Comparison of ENCODE assay signal across 10 cellular contexts in genomic region chr4:82469776-82470345, GRCh38. TPM values are rescaled to one million over a fixed set of nuclear protein-coding genes. Genes with fewer than 3 reads are reported as not detected.
DNase-seq lines count a peak whose midpoint lies in the region; ATAC-seq, FAIRE-seq and TF ChIP-seq lines count a peak whose summit lies in the region.
"Had no signal": no experiment of that assay in that cellular context is flagged by ENCODE, and none has a peak within 500 bp of the region (broad histone marks: within the 10 kb centered on the region; RNA-seq: fewer than 3 reads in every experiment).

No MANE protein-coding gene starts in this region.

- peak; percentile 59; the same call in 2 of the 3 replicates for ATAC-seq in K562
- peak; percentile 30 for ATAC-seq in left colon
- no peak for ATAC-seq in naive thymus-derived CD8-positive, alpha-beta T cell
- ATAC-seq: CD8-positive, alpha-beta T cell had no signal

- POLR2A ChIA-PET in HEK293 (lab: Yijun Ruan, JAX): no interaction called here
- POLR2A ChIA-PET in K562 (lab: Yijun Ruan, JAX): no interaction called here
- POLR2A ChIA-PET in naive thymus-derived CD8-positive, alpha-beta T cell (lab: Charles Lee): no interaction called here

- TF ChIP-seq EP300 in K562 (IDR thresholded peaks at IDR 0.05; ENCODE audit: low read length) (no peak), tibial nerve (IDR thresholded peaks at IDR 0.05) (no peak)

- no peak for FAIRE-seq in K562 (lab: Jason Lieb, UNC)

- H3K27me3 ChIP-seq in K562 (ENCODE audit: control insufficient read depth in 2 of 2, insufficient read depth in 2 of 2, low read length in 2 of 2) (no peaks in the 10 kb centered on the region), ascending aorta (no peaks in the 10 kb centered on the region), tibial nerve (no peaks in the 10 kb centered on the region)

- no peaks in the 10 kb centered on the region for H3K79me2 ChIP-seq in K562 (ENCODE audit: control insufficient read depth, insufficient read depth, low read length)

- no peak for TF ChIP-seq RAD21 in K562 (CRISPR knock-in tag; conservative IDR thresholded peaks at IDR 0.05 in 1 of 2, IDR thresholded peaks at IDR 0.05 in 1 of 2)

- intact Hi-C loops in K562 (cut with micrococcal nuclease) (loop anchor here (10.0 kb wide), 1 partner anchor 195 kb away; no protein-coding TSS in a partner anchor), left colon (cut with DNase I, micrococcal nuclease) (loop anchor here in 1 of 2 donors (10.0 kb wide), 3 partner anchors 265 to 815 kb away; partner anchors contain the start of gene COQ2), ascending aorta (cut with DNase I) (loop anchor here (10.0 kb wide), 3 partner anchors 325 to 1175 kb away; partner anchors contain the start of genes HELQ, MRPS18C and SCD5)

- CTCF ChIA-PET in HEK293 (lab: Yijun Ruan, JAX) (interaction anchor here (0.6 kb wide), 1 partner anchor 403 kb away, joined by 5 read pairs; no protein-coding TSS in a partner anchor), K562 (lab: Yijun Ruan, JAX; ENCODE audit: low intra/inter-chr PET ratio) (no interaction called here)

- TF ChIP-seq POLR2A in K562 (conservative IDR thresholded peaks at IDR 0.05): no peak
- no peak for TF ChIP-seq POLR2A in tibial nerve (IDR thresholded peaks at IDR 0.05)

- H3K4me3 Mint-ChIP-seq in naive thymus-derived CD8-positive, alpha-beta T cell: no peak overlapping the region
- H3K4me3 Mint-ChIP-seq: CD8-positive, alpha-beta T cell had no signal

- H2AFZ ChIP-seq in K562 (ENCODE audit: low read depth, low read length): no peak overlapping the region

- H3K36me3 ChIP-seq in HEK293 (ENCODE audit: control insufficient read depth in 2 of 2, insufficient read depth in 1 of 2, low read length in 2 of 2) (no peaks in the 10 kb centered on the region; a peak in 1 of 3 replicates), K562 (ENCODE audit: control insufficient read depth, insufficient read depth, low read length) (no peaks in the 10 kb centered on the region), ascending aorta (no peaks in the 10 kb centered on the region), tibial nerve (no peaks in the 10 kb centered on the region)

- H3K4me1 ChIP-seq in HEK293 (ENCODE audit: control insufficient read depth, insufficient read depth, low read length) (no peaks in the 10 kb centered on the region), K562 (replicated peaks in 1 of 2; ENCODE audit: control insufficient read depth in 2 of 2, insufficient read depth in 2 of 2, low read length in 2 of 2) (no peaks in the 10 kb centered on the region; a peak in 1 of 5 replicates), ascending aorta (no peaks in the 10 kb centered on the region), tibial nerve (peaks cover 0 to 4% (median 0%) of the 10 kb centered on the region in 4 donors)

- peaks cover 0 to 13% (median 4%) of the 10 kb centered on the region in 3 donors for H3K36me3 Mint-ChIP-seq in naive thymus-derived CD8-positive, alpha-beta T cell

- DNase-seq in A172 (ENCODE audit: low spot score) (peak; percentile 15), K562 (ENCODE audit: extremely low read depth in 1 of 4, low spot score in 3 of 4) (peak in 1 of 4 experiments; percentile 12), left colon (no peak), ascending aorta (ENCODE audit: low spot score in 2 of 2) (no peak), tibial nerve (ENCODE audit: low spot score in 2 of 2) (no peak), epidermal melanocyte (ENCODE audit: insufficient read length, low spot score) (no peak)
- no peak for DNase-seq in naive thymus-derived CD8-positive, alpha-beta T cell
- DNase-seq: NCI-H2029 had no signal

- H3K9me1 ChIP-seq in K562 (ENCODE audit: control insufficient read depth, insufficient read depth, low read length): no peaks in the 10 kb centered on the region

- TF ChIP-seq CTCF in HEK293 (tag by site-specific recombination; IDR thresholded peaks at IDR 0.05) (no peak), K562 (IDR thresholded peaks at IDR 0.05 in 2 of 3, conservative IDR thresholded peaks at IDR 0.05 in 1 of 3; ENCODE audit: insufficient read depth in 2 of 3, low read depth in 1 of 3, low read length in 3 of 3) (peak in 2 of 3 experiments; percentile 3 to 7; a peak in 2 of 6 replicates), ascending aorta (IDR thresholded peaks at IDR 0.05) (no peak), tibial nerve (IDR thresholded peaks at IDR 0.05) (no peak)

- no peak overlapping the region for H3K27ac Mint-ChIP-seq in naive thymus-derived CD8-positive, alpha-beta T cell
- H3K27ac Mint-ChIP-seq: CD8-positive, alpha-beta T cell had no signal

- H3K9me3 Mint-ChIP-seq in naive thymus-derived CD8-positive, alpha-beta T cell: no peaks in the 10 kb centered on the region
- H3K9me3 Mint-ChIP-seq: CD8-positive, alpha-beta T cell had no signal

- H3K4me3 ChIP-seq in HEK293 (ENCODE audit: low read depth, low read length) (no peak overlapping the region), K562 (no peak overlapping the region), ascending aorta (no peak overlapping the region), tibial nerve (no peak overlapping the region)

- H3K9me3 ChIP-seq in HEK293 (ENCODE audit: control insufficient read depth, insufficient read depth, low read depth, low read length) (no peaks in the 10 kb centered on the region), K562 (replicated peaks; ENCODE audit: control insufficient read depth, insufficient read depth, low read depth, low read length) (no peaks in the 10 kb centered on the region), ascending aorta (no peaks in the 10 kb centered on the region), tibial nerve (no peaks in the 10 kb centered on the region)

- H4K20me1 ChIP-seq in K562 (replicated peaks; ENCODE audit: control insufficient read depth, insufficient read depth, low read length): no peaks in the 10 kb centered on the region

- no peaks in the 10 kb centered on the region for H3K27me3 Mint-ChIP-seq in naive thymus-derived CD8-positive, alpha-beta T cell

- 39% methylated on average over 2 of the region's 2 CpGs for whole genome bisulfite sequencing in K562 (ENCODE audit: insufficient coverage, low coverage, missing lambda C conversion rate)
- WGBS in tibial nerve, 2 donors: 23 to 39% methylated on average over 2 of the region's 2 CpGs

- peaks cover 0 to 2% (median 0%) of the 10 kb centered on the region in 4 donors for H3K4me1 Mint-ChIP-seq in naive thymus-derived CD8-positive, alpha-beta T cell

- in situ Hi-C loops in K562 (cut with MboI): loop anchor here (5.0 kb wide), 1 partner anchor 267 kb away; no protein-coding TSS in a partner anchor

- no TSS peak for BruUV-seq in K562 (replicated peaks; lab: Mats Ljungman, UMichigan)

- no peak overlapping the region for H3K27ac ChIP-seq in HEK293 (ENCODE audit: extremely low read depth, low read depth, low read length)
- H3K27ac ChIP-seq in K562 (ENCODE audit: extremely low read depth, low read depth, low read length): no peak overlapping the region
- H3K27ac ChIP-seq in ascending aorta: no peak overlapping the region
- H3K27ac ChIP-seq in tibial nerve: peak overlapping the region in 1 of 4 donors; percentile 46

- no peak overlapping the region for H3K9ac ChIP-seq in K562 (ENCODE audit: insufficient read depth in 1 of 2, low read depth in 2 of 2, low read length in 2 of 2)

- no peak overlapping the region for H3K4me2 ChIP-seq in K562 (ENCODE audit: insufficient read depth, low read length)

RNA-seq across cellular contexts. Expression of gene ENOPH1, which starts 39.5 kb away (rescaled TPM):
- 70.0 and 77.5 TPM in 2 replicates for total RNA-seq in A172 (2014; rRNA removed; shearing (Covaris generic))
- 7.4 and 14.2 TPM in 2 replicates for total RNA-seq in K562 (2011; cell fraction: chromatin; rRNA removed; ENCODE audit: low replicate concordance)
- 5.5 and 6.1 TPM in 2 replicates for total RNA-seq in K562 (2011; cell fraction: nucleolus; rRNA removed)
- total RNA-seq in K562 (2011; cell fraction: nucleoplasm; rRNA removed): 7.6 and 14.4 TPM in 2 replicates
- total RNA-seq in K562 (2014; rRNA removed): 44.2 and 52.5 TPM in 2 replicates
- 70.4 and 71.4 TPM in 2 replicates for total RNA-seq in K562 (2014; rRNA removed; fragmentation: Illumina TruSeq; extraction: Trizol)
- 53.7 and 57.1 TPM in 2 replicates for total RNA-seq in K562 (2015; rRNA removed; fragmentation: Illumina TruSeq; extraction: Trizol)
- total RNA-seq in K562 (2021): 51.0 and 51.4 TPM in 2 replicates
- 21.0 and 29.8 TPM in 2 replicates for polyA plus RNA-seq in K562 (2011; rRNA removed)
- 13.2 and 15.4 TPM in 2 replicates for polyA plus RNA-seq in K562 (2011; cell fraction: cytosol; rRNA removed)
- polyA plus RNA-seq in K562 (2011; cell fraction: nucleus; rRNA removed): 6.5 and 7.1 TPM in 2 replicates
- polyA plus RNA-seq in K562 (2012): 38.2 and 48.5 TPM in 2 replicates
- polyA plus RNA-seq in K562 (2014; fragmentation: Illumina TruSeq; extraction: Trizol): 59.8 and 66.5 TPM in 2 replicates
- 10 to 100 TPM; 33.6 to 38.2 TPM for polyA plus RNA-seq in K562 (2014; fragmentation: Nextera tagmentation; extraction: Ambion mirVana)
- polyA plus RNA-seq in K562 (2014; rRNA removed): 48.9 and 58.7 TPM in 2 replicates
- 24.2 and 24.4 TPM in 2 replicates for polyA minus RNA-seq in K562 (2011; rRNA and poly(A)+ RNA removed)
- polyA minus RNA-seq in K562 (2011; cell fraction: cytosol; rRNA and poly(A)+ RNA removed): 9.9 and 10.2 TPM in 2 replicates
- 5.3 and 5.9 TPM in 2 replicates for polyA minus RNA-seq in K562 (2011; cell fraction: nucleus; rRNA and poly(A)+ RNA removed)
- total RNA-seq in left colon: 10 to 100 TPM; 15.9 to 20.8 TPM
- 5.4 TPM for total RNA-seq in ascending aorta
- 10 to 100 TPM; 26.2 to 41.3 (median 30.7) TPM for total RNA-seq in tibial nerve
- total RNA-seq in naive thymus-derived CD8-positive, alpha-beta T cell: 10 to 100 TPM; 30.6 to 31.7 TPM
- polyA plus RNA-seq in naive thymus-derived CD8-positive, alpha-beta T cell: 10 to 100 TPM; 32.6 to 45.4 (median 42.3) TPM

RNA-seq across cellular contexts. Expression of gene HNRNPDL, which starts 39.6 kb away (rescaled TPM):
- 433 and 473 TPM in 2 replicates for total RNA-seq in A172 (2014; rRNA removed; shearing (Covaris generic))
- 92.3 and 355 TPM in 2 replicates for total RNA-seq in K562 (2011; cell fraction: chromatin; rRNA removed; ENCODE audit: low replicate concordance)
- total RNA-seq in K562 (2011; cell fraction: nucleolus; rRNA removed): 64.7 and 75.9 TPM in 2 replicates
- 136 and 154 TPM in 2 replicates for total RNA-seq in K562 (2011; cell fraction: nucleoplasm; rRNA removed)
- total RNA-seq in K562 (2014; rRNA removed): 278 and 351 TPM in 2 replicates
- total RNA-seq in K562 (2014; rRNA removed; fragmentation: Illumina TruSeq; extraction: Trizol): 389 and 475 TPM in 2 replicates
- 472 and 503 TPM in 2 replicates for total RNA-seq in K562 (2015; rRNA removed; fragmentation: Illumina TruSeq; extraction: Trizol)
- 296 and 315 TPM in 2 replicates for total RNA-seq in K562 (2021)
- polyA plus RNA-seq in K562 (2011; rRNA removed): 185 and 257 TPM in 2 replicates
- polyA plus RNA-seq in K562 (2011; cell fraction: cytosol; rRNA removed): 53.9 and 124 TPM in 2 replicates
- polyA plus RNA-seq in K562 (2011; cell fraction: nucleus; rRNA removed): 287 and 487 TPM in 2 replicates
- polyA plus RNA-seq in K562 (2012): 144 and 421 TPM in 2 replicates
- polyA plus RNA-seq in K562 (2014; fragmentation: Illumina TruSeq; extraction: Trizol): 392 and 393 TPM in 2 replicates
- polyA plus RNA-seq in K562 (2014; fragmentation: Nextera tagmentation; extraction: Ambion mirVana): 100 to 1,000 TPM; 243 to 299 TPM
- 555 and 652 TPM in 2 replicates for polyA plus RNA-seq in K562 (2014; rRNA removed)
- polyA minus RNA-seq in K562 (2011; rRNA and poly(A)+ RNA removed): 151 and 158 TPM in 2 replicates
- polyA minus RNA-seq in K562 (2011; cell fraction: cytosol; rRNA and poly(A)+ RNA removed): 67.0 and 67.9 TPM in 2 replicates
- polyA minus RNA-seq in K562 (2011; cell fraction: nucleus; rRNA and poly(A)+ RNA removed): 82.9 and 155 TPM in 2 replicates
- total RNA-seq in left colon: 100 to 1,000 TPM in 1 of 2 donors, 10 to 100 TPM in 1; 88.4 to 109 TPM
- total RNA-seq in ascending aorta: 73.9 TPM
- 100 to 1,000 TPM; 169 to 189 (median 176) TPM for total RNA-seq in tibial nerve
- 100 to 1,000 TPM; 476 to 486 TPM for total RNA-seq in naive thymus-derived CD8-positive, alpha-beta T cell
- 100 to 1,000 TPM; 240 to 302 (median 246) TPM for polyA plus RNA-seq in naive thymus-derived CD8-positive, alpha-beta T cell

Comparison
In these comparisons a context has a peak if more than half of its experiments do, and no peak if none do; other contexts are left out.
1. CTCF ChIP-seq: peak in K562 (2 of 3); none in HEK293 (single experiment), ascending aorta (0 of 3) and tibial nerve (0 of 5).
2. ATAC-seq: peak in K562 (single experiment) and left colon (single experiment); none in naive thymus-derived CD8-positive, alpha-beta T cell (0 of 2).